Comparison of ENCODE assay signal across 1 cellular context in genomic region chr22:24208012-24208749, GRCh38.
TF ChIP-seq lines count a peak whose summit lies in the region.

No MANE protein-coding gene starts in this region.

TF ChIP-seq in HepG2, 621 proteins besides CTCF, POLR2A, EP300 and RAD21 (continued from another document):
- no peak for TF ChIP-seq THAP7 (CRISPR knock-in tag; IDR thresholded peaks at IDR 0.05)
- no peak for TF ChIP-seq ZNF512 (CRISPR knock-in tag; IDR thresholded peaks at IDR 0.05)
- 0 out of 2 replicates have a peak, but pooled peaks have one; percentile 24 for TF ChIP-seq ATF1 (CRISPR knock-in tag; IDR thresholded peaks at IDR 0.05)
- 0 out of 2 replicates have a peak, but pooled peaks have one; percentile 9 for TF ChIP-seq GATAD1 (CRISPR knock-in tag; IDR thresholded peaks at IDR 0.05)
- peak; percentile 18; the same call in 1 of the 2 replicates for TF ChIP-seq FOXO1 (CRISPR knock-in tag; IDR thresholded peaks at IDR 0.05)
- TF ChIP-seq ZNF503 (CRISPR knock-in tag; IDR thresholded peaks at IDR 0.05) = peak; percentile 76; the same call in 1 of the 2 replicates
- 0 out of 4 replicates have a peak, but pooled peaks of 1 of the 2 experiments have one; percentile 38 for TF ChIP-seq REST (IDR thresholded peaks at IDR 0.05; ENCODE audit: borderline replicate concordance in 1 of 2, low read depth in 1 of 2, low read length in 2 of 2)
- no peak for TF ChIP-seq TERF1 (CRISPR knock-in tag; IDR thresholded peaks at IDR 0.05)
- peak; percentile 80; the same call in 1 of the 2 replicates for TF ChIP-seq SOX5 (CRISPR knock-in tag; IDR thresholded peaks at IDR 0.05; ENCODE audit: borderline replicate concordance)
- peak; percentile 82 for TF ChIP-seq JUNB (CRISPR knock-in tag; IDR thresholded peaks at IDR 0.05; ENCODE audit: borderline replicate concordance)
- peak; percentile 30; the same call in 1 of the 2 replicates for TF ChIP-seq TFE3 (CRISPR knock-in tag; IDR thresholded peaks at IDR 0.05)
- peak; percentile 28; the same call in 1 of the 2 replicates for TF ChIP-seq FOXK1 (CRISPR knock-in tag; IDR thresholded peaks at IDR 0.05; ENCODE audit: borderline replicate concordance, low read depth)
- TF ChIP-seq SP4 (CRISPR knock-in tag; IDR thresholded peaks at IDR 0.05) = no peak
- TF ChIP-seq ZGPAT (CRISPR knock-in tag; IDR thresholded peaks at IDR 0.05) = peak; percentile 78
- TF ChIP-seq MED13 (CRISPR knock-in tag; IDR thresholded peaks at IDR 0.05) = 0 out of 2 replicates have a peak, but pooled peaks have one; percentile 21
- no peak for TF ChIP-seq SRY (CRISPR knock-in tag; IDR thresholded peaks at IDR 0.05)
- 0 out of 2 replicates have a peak, but pooled peaks have one; percentile 37 for TF ChIP-seq ZNF205 (CRISPR knock-in tag; IDR thresholded peaks at IDR 0.05)
- no peak for TF ChIP-seq ZKSCAN5 (CRISPR knock-in tag; IDR thresholded peaks at IDR 0.05)
- TF ChIP-seq RELA (CRISPR knock-in tag; IDR thresholded peaks at IDR 0.05) = no peak
- TF ChIP-seq YEATS2 (CRISPR knock-in tag; IDR thresholded peaks at IDR 0.05; ENCODE audit: borderline replicate concordance) = peak; percentile 58; the same call in 1 of the 2 replicates
- TF ChIP-seq LCORL (IDR thresholded peaks at IDR 0.05) = no peak
- peak; percentile 62; the same call in 1 of the 2 replicates for TF ChIP-seq LCORL (CRISPR knock-in tag; IDR thresholded peaks at IDR 0.05)
- TF ChIP-seq HOXA7 (CRISPR knock-in tag; IDR thresholded peaks at IDR 0.05) = no peak
- no peak for TF ChIP-seq ZNF253 (CRISPR knock-in tag; IDR thresholded peaks at IDR 0.05; ENCODE audit: borderline replicate concordance)
- peak; percentile 79 for TF ChIP-seq DPF2 (CRISPR knock-in tag; IDR thresholded peaks at IDR 0.05; ENCODE audit: borderline replicate concordance, low read depth)
- 0 out of 2 replicates have a peak, but pooled peaks have one; percentile 38 for TF ChIP-seq SATB2 (CRISPR knock-in tag; IDR thresholded peaks at IDR 0.05)
- no peak for TF ChIP-seq RFXANK (CRISPR knock-in tag; IDR thresholded peaks at IDR 0.05)
- TF ChIP-seq ZBTB43 (CRISPR knock-in tag; conservative IDR thresholded peaks at IDR 0.05) = peak; percentile 25; the same call in 1 of the 2 replicates
